ENCODE assay signal across 1 cellular context in the genomic region with DNA sequence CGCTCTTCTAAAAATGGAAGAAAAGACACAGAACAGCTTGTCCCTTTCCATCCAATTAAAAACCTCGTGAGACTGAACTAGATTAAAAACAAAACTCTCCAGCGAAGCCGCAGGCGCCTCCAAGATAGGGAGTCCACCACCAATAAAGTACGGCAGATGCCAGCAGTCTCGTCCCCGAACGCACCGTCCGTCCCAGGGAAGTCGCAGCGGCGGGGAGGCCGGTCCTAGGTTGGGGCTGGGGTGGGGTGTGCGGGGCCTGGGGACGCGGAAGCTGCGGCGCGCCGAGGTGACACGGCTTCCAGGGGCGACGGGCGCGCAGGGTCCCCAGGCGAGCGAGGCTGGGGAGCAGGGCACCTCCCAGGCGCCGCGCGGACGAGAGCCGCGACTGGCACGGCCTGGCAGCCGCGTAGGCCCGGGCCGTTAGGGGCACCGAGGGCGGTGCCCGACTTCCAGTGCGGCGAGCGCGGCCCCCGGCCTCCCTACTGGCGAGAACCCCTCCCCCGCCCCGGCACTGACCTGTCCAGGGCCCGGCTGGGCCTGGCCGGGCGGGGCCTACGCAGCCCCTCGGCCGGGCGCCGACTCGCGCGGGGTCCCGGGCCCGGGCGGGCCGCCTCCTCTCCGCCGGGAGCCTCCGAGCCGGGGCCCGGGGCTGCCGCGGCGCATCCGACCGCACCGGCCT.
A peak's percentile ranks its signal among the peaks of the same experiment; 100 is the strongest.
TF ChIP-seq lines count a peak whose summit lies in the region.

No MANE protein-coding gene starts in this region.

TF ChIP-seq in GM12878, 131 proteins besides CTCF, POLR2A, EP300 and RAD21 (continued from another document and continues in another):
- no peak for TF ChIP-seq HSF1 (IDR thresholded peaks at IDR 0.05; ENCODE audit: low read depth, low read length)
- no peak for TF ChIP-seq USF1 (IDR thresholded peaks at IDR 0.05; ENCODE audit: borderline replicate concordance, extremely low read length, insufficient read depth, low read depth, low read length)
- TF ChIP-seq RUNX3 (IDR thresholded peaks at IDR 0.05; ENCODE audit: low read length), result no peak
- TF ChIP-seq, protein P1, sequence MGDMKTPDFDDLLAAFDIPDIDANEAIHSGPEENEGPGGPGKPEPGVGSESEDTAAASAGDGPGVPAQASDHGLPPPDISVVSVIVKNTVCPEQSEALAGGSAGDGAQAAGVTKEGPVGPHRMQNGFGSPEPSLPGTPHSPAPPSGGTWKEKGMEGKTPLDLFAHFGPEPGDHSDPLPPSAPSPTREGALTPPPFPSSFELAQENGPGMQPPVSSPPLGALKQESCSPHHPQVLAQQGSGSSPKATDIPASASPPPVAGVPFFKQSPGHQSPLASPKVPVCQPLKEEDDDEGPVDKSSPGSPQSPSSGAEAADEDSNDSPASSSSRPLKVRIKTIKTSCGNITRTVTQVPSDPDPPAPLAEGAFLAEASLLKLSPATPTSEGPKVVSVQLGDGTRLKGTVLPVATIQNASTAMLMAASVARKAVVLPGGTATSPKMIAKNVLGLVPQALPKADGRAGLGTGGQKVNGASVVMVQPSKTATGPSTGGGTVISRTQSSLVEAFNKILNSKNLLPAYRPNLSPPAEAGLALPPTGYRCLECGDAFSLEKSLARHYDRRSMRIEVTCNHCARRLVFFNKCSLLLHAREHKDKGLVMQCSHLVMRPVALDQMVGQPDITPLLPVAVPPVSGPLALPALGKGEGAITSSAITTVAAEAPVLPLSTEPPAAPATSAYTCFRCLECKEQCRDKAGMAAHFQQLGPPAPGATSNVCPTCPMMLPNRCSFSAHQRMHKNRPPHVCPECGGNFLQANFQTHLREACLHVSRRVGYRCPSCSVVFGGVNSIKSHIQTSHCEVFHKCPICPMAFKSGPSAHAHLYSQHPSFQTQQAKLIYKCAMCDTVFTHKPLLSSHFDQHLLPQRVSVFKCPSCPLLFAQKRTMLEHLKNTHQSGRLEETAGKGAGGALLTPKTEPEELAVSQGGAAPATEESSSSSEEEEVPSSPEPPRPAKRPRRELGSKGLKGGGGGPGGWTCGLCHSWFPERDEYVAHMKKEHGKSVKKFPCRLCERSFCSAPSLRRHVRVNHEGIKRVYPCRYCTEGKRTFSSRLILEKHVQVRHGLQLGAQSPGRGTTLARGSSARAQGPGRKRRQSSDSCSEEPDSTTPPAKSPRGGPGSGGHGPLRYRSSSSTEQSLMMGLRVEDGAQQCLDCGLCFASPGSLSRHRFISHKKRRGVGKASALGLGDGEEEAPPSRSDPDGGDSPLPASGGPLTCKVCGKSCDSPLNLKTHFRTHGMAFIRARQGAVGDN (IDR thresholded peaks at IDR 0.05), result no peak
- TF ChIP-seq CBFB (IDR thresholded peaks at IDR 0.05; ENCODE audit: low read depth), result no peak
- TF ChIP-seq, protein P2, sequence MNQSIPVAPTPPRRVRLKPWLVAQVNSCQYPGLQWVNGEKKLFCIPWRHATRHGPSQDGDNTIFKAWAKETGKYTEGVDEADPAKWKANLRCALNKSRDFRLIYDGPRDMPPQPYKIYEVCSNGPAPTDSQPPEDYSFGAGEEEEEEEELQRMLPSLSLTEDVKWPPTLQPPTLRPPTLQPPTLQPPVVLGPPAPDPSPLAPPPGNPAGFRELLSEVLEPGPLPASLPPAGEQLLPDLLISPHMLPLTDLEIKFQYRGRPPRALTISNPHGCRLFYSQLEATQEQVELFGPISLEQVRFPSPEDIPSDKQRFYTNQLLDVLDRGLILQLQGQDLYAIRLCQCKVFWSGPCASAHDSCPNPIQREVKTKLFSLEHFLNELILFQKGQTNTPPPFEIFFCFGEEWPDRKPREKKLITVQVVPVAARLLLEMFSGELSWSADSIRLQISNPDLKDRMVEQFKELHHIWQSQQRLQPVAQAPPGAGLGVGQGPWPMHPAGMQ (IDR thresholded peaks at IDR 0.05; ENCODE audit: borderline replicate concordance), result no peak
- TF ChIP-seq NFXL1 (IDR thresholded peaks at IDR 0.05; ENCODE audit: borderline replicate concordance), result no peak
- TF ChIP-seq BACH1 (IDR thresholded peaks at IDR 0.05; ENCODE audit: borderline replicate concordance), result 0 out of 2 replicates have a peak, but pooled peaks have one; percentile 44
- no peak for TF ChIP-seq REST (IDR thresholded peaks at IDR 0.05; ENCODE audit: low read depth, low read length)
- TF ChIP-seq, protein P3, sequence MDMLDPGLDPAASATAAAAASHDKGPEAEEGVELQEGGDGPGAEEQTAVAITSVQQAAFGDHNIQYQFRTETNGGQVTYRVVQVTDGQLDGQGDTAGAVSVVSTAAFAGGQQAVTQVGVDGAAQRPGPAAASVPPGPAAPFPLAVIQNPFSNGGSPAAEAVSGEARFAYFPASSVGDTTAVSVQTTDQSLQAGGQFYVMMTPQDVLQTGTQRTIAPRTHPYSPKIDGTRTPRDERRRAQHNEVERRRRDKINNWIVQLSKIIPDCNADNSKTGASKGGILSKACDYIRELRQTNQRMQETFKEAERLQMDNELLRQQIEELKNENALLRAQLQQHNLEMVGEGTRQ (IDR thresholded peaks at IDR 0.05; ENCODE audit: borderline replicate concordance, low read depth, low read length), result no peak
- TF ChIP-seq FOXM1 (IDR thresholded peaks at IDR 0.05; ENCODE audit: low read depth, low read length), result no peak
- TF ChIP-seq ZNF384 (IDR thresholded peaks at IDR 0.05; ENCODE audit: borderline replicate concordance, low read depth, low read length), result no peak
- peak; percentile 91 for TF ChIP-seq LARP7 (IDR thresholded peaks at IDR 0.05)
- TF ChIP-seq NRF1 (conservative IDR thresholded peaks at IDR 0.05; ENCODE audit: low read depth, low read length), result no peak
- TF ChIP-seq DPF2 (IDR thresholded peaks at IDR 0.05), result peak; percentile 19; the same call in 1 of the 2 replicates
- TF ChIP-seq HDGF (IDR thresholded peaks at IDR 0.05), result no peak
- no peak for TF ChIP-seq ZBTB33 (IDR thresholded peaks at IDR 0.05)
- TF ChIP-seq ZNF274 (IDR thresholded peaks at IDR 0.05; ENCODE audit: insufficient read depth, insufficient read length), result no peak
- no peak for TF ChIP-seq SREBF2 (IDR thresholded peaks at IDR 0.05; ENCODE audit: low read length)
- 0 out of 2 replicates have a peak, but pooled peaks have one; percentile 15 for TF ChIP-seq BCLAF1 (IDR thresholded peaks at IDR 0.05)
- TF ChIP-seq, protein P4, sequence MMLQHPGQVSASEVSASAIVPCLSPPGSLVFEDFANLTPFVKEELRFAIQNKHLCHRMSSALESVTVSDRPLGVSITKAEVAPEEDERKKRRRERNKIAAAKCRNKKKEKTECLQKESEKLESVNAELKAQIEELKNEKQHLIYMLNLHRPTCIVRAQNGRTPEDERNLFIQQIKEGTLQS (IDR thresholded peaks at IDR 0.05; ENCODE audit: borderline replicate concordance, extremely low read depth, low read depth, low read length), result no peak
- TF ChIP-seq NR2C1 (IDR thresholded peaks at IDR 0.05), result no peak
- TF ChIP-seq MYB (IDR thresholded peaks at IDR 0.05; ENCODE audit: borderline replicate concordance, low read depth, low read length), result no peak
- TF ChIP-seq SREBF1 (IDR thresholded peaks at IDR 0.05; ENCODE audit: low read length), result no peak
- TF ChIP-seq, protein P5, sequence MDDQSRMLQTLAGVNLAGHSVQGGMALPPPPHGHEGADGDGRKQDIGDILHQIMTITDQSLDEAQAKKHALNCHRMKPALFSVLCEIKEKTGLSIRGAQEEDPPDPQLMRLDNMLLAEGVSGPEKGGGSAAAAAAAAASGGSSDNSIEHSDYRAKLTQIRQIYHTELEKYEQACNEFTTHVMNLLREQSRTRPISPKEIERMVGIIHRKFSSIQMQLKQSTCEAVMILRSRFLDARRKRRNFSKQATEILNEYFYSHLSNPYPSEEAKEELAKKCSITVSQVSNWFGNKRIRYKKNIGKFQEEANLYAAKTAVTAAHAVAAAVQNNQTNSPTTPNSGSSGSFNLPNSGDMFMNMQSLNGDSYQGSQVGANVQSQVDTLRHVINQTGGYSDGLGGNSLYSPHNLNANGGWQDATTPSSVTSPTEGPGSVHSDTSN (IDR thresholded peaks at IDR 0.05; ENCODE audit: insufficient replicate concordance, low read depth, low read length), result no peak
- no peak for TF ChIP-seq STAT1 (conservative IDR thresholded peaks at IDR 0.05)
- no peak for TF ChIP-seq IKZF2 (IDR thresholded peaks at IDR 0.05)
- no peak for TF ChIP-seq NR2C2 (IDR thresholded peaks at IDR 0.05; ENCODE audit: borderline replicate concordance, control insufficient read depth, insufficient read length, low read depth)
- no peak for TF ChIP-seq MEF2A (IDR thresholded peaks at IDR 0.05; ENCODE audit: insufficient read depth, low read depth, low read length)
- TF ChIP-seq SMAD5 (IDR thresholded peaks at IDR 0.05; ENCODE audit: low read depth), result no peak
- TF ChIP-seq SUPT20H (IDR thresholded peaks at IDR 0.05; ENCODE audit: borderline replicate concordance, control insufficient read depth, low read depth, low read length), result no peak
- TF ChIP-seq ASH2L (IDR thresholded peaks at IDR 0.05; ENCODE audit: borderline replicate concordance, low read depth), result 0 out of 2 replicates have a peak, but pooled peaks have one; percentile 56
- TF ChIP-seq SMARCA5 (IDR thresholded peaks at IDR 0.05), result peak; percentile 41; the same call in 1 of the 2 replicates
- TF ChIP-seq EZH2 (IDR thresholded peaks at IDR 0.05; ENCODE audit: borderline replicate concordance, control insufficient read depth, low read depth, low read length), result no peak
- TF ChIP-seq ESRRA (IDR thresholded peaks at IDR 0.05; ENCODE audit: low read length), result no peak
- TF ChIP-seq TBL1XR1 (IDR thresholded peaks at IDR 0.05; ENCODE audit: low read depth, low read length), result no peak
- TF ChIP-seq MYC (IDR thresholded peaks at IDR 0.05; ENCODE audit: insufficient read depth, insufficient read length, insufficient replicate concordance, low read length, severe bottlenecking), result no peak
